ENCODE assay signal across 1 cellular context in the genomic region with DNA sequence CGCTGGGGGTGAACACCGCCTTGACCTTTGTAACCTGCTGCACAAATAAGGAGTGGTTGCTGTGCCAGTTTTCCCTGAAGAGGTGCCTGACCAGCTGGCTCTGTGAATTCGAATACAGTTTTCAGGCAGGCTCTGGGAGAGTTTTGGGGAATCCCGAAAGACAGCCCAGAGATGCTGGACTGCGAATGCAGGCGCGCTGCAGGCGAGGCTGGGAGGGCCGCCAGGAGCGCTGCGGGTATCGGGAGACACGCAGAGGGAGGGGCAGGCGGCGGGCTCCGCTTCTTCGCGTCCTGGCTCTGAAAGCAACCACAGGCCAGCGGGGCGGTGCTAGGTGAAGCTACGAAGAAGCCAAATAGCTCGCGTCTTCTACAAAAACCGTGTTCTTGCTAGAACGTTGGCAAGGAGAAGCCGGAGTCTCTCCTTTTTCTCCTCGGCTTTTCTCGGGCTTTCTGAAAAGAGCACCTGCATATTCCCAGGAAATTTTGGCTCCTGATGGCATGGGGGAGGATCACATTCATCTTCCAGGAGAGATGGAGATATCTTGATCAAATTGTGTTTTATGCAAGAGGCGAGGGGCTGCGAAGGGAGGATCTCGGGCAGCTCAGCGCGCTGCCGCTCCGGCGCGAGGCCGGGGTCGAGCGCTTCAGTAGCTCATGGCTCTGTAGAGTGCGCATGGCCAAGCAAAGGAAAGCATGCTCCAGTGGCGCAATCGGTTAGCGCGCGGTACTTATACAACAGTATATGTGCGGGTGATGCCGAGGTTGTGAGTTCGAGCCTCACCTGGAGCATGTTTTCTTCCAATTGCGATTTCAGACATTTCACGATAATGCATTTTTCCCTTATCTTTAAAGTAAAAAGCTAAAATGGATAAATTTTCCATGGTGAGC.
TF ChIP-seq lines count a peak whose summit lies in the region.

No MANE protein-coding gene starts in this region.

TF ChIP-seq in HEK293, 187 proteins besides CTCF, POLR2A, EP300 and RAD21 (continued from another document and continues in another):
- TF ChIP-seq ZNF394 (tag by site-specific recombination; IDR thresholded peaks at IDR 0.05; ENCODE audit: borderline replicate concordance): peak; percentile 55; the same call in 1 of the 2 replicates
- no peak for TF ChIP-seq ZBTB1 (tag by site-specific recombination; IDR thresholded peaks at IDR 0.05)
- peak; percentile 22; the same call in 1 of the 2 replicates for TF ChIP-seq KLF9 (tag by site-specific recombination; IDR thresholded peaks at IDR 0.05; ENCODE audit: low read depth)
- no peak for TF ChIP-seq ZNF132 (tag by site-specific recombination; IDR thresholded peaks at IDR 0.05; ENCODE audit: borderline replicate concordance)
- no peak for TF ChIP-seq RBAK (tag by site-specific recombination; IDR thresholded peaks at IDR 0.05)
- TF ChIP-seq ZNF2 (tag by site-specific recombination; IDR thresholded peaks at IDR 0.05): peak; percentile 68
- TF ChIP-seq, protein P1, sequence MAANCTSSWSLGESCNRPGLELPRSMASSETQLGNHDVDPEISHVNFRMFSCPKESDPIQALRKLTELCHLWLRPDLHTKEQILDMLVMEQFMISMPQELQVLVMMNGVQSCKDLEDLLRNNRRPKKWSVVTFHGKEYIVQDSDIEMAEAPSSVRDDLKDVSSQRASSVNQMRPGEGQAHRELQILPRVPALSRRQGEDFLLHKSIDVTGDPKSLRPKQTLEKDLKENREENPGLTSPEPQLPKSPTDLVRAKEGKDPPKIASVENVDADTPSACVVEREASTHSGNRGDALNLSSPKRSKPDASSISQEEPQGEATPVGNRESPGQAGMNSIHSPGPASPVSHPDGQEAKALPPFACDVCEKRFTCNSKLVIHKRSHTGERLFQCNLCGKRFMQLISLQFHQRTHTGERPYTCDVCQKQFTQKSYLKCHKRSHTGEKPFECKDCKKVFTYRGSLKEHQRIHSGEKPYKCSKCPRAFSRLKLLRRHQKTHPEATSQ (tag by site-specific recombination; IDR thresholded peaks at IDR 0.05): no peak; the same call in 1 of the 2 replicates
- TF ChIP-seq, protein P2, sequence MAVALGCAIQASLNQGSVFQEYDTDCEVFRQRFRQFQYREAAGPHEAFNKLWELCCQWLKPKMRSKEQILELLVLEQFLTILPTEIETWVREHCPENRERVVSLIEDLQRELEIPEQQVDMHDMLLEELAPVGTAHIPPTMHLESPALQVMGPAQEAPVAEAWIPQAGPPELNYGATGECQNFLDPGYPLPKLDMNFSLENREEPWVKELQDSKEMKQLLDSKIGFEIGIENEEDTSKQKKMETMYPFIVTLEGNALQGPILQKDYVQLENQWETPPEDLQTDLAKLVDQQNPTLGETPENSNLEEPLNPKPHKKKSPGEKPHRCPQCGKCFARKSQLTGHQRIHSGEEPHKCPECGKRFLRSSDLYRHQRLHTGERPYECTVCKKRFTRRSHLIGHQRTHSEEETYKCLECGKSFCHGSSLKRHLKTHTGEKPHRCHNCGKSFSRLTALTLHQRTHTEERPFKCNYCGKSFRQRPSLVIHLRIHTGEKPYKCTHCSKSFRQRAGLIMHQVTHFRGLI (tag by site-specific recombination; IDR thresholded peaks at IDR 0.05): no peak
- TF ChIP-seq, protein P3, sequence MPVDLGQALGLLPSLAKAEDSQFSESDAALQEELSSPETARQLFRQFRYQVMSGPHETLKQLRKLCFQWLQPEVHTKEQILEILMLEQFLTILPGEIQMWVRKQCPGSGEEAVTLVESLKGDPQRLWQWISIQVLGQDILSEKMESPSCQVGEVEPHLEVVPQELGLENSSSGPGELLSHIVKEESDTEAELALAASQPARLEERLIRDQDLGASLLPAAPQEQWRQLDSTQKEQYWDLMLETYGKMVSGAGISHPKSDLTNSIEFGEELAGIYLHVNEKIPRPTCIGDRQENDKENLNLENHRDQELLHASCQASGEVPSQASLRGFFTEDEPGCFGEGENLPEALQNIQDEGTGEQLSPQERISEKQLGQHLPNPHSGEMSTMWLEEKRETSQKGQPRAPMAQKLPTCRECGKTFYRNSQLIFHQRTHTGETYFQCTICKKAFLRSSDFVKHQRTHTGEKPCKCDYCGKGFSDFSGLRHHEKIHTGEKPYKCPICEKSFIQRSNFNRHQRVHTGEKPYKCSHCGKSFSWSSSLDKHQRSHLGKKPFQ (tag by site-specific recombination; IDR thresholded peaks at IDR 0.05): no peak
- no peak for TF ChIP-seq ZNF366 (tag by site-specific recombination; conservative IDR thresholded peaks at IDR 0.05)
- peak; percentile 35 for TF ChIP-seq SP3 (tag by site-specific recombination; IDR thresholded peaks at IDR 0.05)
- no peak for TF ChIP-seq ZNF223 (tag by site-specific recombination; IDR thresholded peaks at IDR 0.05)
- no peak for TF ChIP-seq ZSCAN16 (tag by site-specific recombination; IDR thresholded peaks at IDR 0.05)
- no peak for TF ChIP-seq ZNF146 (tag by site-specific recombination; IDR thresholded peaks at IDR 0.05)
- TF ChIP-seq, protein P4, sequence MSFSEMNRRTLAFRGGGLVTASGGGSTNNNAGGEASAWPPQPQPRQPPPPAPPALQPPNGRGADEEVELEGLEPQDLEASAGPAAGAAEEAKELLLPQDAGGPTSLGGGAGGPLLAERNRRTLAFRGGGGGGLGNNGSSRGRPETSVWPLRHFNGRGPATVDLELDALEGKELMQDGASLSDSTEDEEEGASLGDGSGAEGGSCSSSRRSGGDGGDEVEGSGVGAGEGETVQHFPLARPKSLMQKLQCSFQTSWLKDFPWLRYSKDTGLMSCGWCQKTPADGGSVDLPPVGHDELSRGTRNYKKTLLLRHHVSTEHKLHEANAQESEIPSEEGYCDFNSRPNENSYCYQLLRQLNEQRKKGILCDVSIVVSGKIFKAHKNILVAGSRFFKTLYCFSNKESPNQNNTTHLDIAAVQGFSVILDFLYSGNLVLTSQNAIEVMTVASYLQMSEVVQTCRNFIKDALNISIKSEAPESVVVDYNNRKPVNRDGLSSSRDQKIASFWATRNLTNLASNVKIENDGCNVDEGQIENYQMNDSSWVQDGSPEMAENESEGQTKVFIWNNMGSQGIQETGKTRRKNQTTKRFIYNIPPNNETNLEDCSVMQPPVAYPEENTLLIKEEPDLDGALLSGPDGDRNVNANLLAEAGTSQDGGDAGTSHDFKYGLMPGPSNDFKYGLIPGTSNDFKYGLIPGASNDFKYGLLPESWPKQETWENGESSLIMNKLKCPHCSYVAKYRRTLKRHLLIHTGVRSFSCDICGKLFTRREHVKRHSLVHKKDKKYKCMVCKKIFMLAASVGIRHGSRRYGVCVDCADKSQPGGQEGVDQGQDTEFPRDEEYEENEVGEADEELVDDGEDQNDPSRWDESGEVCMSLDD (tag by site-specific recombination; IDR thresholded peaks at IDR 0.05): no peak
- peak; percentile 94 for TF ChIP-seq ZNF501 (tag by site-specific recombination; IDR thresholded peaks at IDR 0.05)
- TF ChIP-seq, protein P5, sequence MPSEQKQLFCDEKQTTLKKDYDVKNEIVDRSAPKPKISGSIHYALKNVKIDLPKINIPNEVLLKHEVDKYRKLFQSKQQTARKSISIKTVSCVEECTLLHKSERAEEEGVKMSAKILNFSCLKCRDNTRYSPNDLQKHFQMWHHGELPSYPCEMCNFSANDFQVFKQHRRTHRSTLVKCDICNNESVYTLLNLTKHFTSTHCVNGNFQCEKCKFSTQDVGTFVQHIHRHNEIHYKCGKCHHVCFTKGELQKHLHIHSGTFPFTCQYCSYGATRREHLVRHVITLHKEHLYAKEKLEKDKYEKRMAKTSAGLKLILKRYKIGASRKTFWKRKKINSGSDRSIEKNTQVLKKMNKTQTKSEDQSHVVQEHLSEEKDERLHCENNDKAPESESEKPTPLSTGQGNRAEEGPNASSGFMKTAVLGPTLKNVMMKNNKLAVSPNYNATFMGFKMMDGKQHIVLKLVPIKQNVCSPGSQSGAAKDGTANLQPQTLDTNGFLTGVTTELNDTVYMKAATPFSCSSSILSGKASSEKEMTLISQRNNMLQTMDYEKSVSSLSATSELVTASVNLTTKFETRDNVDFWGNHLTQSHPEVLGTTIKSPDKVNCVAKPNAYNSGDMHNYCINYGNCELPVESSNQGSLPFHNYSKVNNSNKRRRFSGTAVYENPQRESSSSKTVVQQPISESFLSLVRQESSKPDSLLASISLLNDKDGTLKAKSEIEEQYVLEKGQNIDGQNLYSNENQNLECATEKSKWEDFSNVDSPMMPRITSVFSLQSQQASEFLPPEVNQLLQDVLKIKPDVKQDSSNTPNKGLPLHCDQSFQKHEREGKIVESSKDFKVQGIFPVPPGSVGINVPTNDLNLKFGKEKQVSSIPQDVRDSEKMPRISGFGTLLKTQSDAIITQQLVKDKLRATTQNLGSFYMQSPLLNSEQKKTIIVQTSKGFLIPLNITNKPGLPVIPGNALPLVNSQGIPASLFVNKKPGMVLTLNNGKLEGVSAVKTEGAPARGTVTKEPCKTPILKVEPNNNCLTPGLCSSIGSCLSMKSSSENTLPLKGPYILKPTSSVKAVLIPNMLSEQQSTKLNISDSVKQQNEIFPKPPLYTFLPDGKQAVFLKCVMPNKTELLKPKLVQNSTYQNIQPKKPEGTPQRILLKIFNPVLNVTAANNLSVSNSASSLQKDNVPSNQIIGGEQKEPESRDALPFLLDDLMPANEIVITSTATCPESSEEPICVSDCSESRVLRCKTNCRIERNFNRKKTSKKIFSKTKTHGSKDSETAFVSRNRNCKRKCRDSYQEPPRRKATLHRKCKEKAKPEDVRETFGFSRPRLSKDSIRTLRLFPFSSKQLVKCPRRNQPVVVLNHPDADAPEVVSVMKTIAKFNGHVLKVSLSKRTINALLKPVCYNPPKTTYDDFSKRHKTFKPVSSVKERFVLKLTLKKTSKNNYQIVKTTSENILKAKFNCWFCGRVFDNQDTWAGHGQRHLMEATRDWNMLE (tag by site-specific recombination; conservative IDR thresholded peaks at IDR 0.05; ENCODE audit: low read depth): no peak
- TF ChIP-seq, protein P6, sequence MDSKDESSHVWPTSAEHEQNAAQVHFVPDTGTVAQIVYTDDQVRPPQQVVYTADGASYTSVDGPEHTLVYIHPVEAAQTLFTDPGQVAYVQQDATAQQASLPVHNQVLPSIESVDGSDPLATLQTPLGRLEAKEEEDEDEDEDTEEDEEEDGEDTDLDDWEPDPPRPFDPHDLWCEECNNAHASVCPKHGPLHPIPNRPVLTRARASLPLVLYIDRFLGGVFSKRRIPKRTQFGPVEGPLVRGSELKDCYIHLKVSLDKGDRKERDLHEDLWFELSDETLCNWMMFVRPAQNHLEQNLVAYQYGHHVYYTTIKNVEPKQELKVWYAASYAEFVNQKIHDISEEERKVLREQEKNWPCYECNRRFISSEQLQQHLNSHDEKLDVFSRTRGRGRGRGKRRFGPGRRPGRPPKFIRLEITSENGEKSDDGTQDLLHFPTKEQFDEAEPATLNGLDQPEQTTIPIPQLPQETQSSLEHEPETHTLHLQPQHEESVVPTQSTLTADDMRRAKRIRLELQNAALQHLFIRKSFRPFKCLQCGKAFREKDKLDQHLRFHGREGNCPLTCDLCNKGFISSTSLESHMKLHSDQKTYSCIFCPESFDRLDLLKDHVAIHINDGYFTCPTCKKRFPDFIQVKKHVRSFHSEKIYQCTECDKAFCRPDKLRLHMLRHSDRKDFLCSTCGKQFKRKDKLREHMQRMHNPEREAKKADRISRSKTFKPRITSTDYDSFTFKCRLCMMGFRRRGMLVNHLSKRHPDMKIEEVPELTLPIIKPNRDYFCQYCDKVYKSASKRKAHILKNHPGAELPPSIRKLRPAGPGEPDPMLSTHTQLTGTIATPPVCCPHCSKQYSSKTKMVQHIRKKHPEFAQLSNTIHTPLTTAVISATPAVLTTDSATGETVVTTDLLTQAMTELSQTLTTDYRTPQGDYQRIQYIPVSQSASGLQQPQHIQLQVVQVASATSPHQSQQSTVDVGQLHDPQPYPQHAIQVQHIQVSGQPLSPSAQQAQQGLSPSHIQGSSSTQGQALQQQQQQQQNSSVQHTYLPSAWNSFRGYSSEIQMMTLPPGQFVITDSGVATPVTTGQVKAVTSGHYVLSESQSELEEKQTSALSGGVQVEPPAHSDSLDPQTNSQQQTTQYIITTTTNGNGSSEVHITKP (tag by site-specific recombination; IDR thresholded peaks at IDR 0.05): no peak; the same call in 1 of the 2 replicates
- TF ChIP-seq ZNF571 (tag by site-specific recombination; IDR thresholded peaks at IDR 0.05): no peak
- peak; percentile 75 for TF ChIP-seq GLIS2 (tag by site-specific recombination; IDR thresholded peaks at IDR 0.05)
- TF ChIP-seq, protein P7, sequence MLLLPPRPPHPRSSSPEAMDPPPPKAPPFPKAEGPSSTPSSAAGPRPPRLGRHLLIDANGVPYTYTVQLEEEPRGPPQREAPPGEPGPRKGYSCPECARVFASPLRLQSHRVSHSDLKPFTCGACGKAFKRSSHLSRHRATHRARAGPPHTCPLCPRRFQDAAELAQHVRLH (tag by site-specific recombination; IDR thresholded peaks at IDR 0.05): peak; percentile 86
- no peak for TF ChIP-seq GLI4 (tag by site-specific recombination; IDR thresholded peaks at IDR 0.05)
- TF ChIP-seq KLF8 (tag by site-specific recombination; IDR thresholded peaks at IDR 0.05): peak; percentile 62
- TF ChIP-seq, protein P8, sequence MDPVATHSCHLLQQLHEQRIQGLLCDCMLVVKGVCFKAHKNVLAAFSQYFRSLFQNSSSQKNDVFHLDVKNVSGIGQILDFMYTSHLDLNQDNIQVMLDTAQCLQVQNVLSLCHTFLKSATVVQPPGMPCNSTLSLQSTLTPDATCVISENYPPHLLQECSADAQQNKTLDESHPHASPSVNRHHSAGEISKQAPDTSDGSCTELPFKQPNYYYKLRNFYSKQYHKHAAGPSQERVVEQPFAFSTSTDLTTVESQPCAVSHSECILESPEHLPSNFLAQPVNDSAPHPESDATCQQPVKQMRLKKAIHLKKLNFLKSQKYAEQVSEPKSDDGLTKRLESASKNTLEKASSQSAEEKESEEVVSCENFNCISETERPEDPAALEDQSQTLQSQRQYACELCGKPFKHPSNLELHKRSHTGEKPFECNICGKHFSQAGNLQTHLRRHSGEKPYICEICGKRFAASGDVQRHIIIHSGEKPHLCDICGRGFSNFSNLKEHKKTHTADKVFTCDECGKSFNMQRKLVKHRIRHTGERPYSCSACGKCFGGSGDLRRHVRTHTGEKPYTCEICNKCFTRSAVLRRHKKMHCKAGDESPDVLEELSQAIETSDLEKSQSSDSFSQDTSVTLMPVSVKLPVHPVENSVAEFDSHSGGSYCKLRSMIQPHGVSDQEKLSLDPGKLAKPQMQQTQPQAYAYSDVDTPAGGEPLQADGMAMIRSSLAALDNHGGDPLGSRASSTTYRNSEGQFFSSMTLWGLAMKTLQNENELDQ (tag by site-specific recombination; IDR thresholded peaks at IDR 0.05; ENCODE audit: low read depth): no peak
- TF ChIP-seq, protein P9, sequence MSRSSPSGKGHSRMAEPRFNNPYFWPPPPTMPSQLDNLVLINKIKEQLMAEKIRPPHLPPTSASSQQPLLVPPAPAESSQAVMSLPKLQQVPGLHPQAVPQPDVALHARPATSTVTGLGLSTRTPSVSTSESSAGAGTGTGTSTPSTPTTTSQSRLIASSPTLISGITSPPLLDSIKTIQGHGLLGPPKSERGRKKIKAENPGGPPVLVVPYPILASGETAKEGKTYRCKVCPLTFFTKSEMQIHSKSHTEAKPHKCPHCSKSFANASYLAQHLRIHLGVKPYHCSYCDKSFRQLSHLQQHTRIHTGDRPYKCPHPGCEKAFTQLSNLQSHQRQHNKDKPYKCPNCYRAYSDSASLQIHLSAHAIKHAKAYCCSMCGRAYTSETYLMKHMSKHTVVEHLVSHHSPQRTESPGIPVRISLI (tag by site-specific recombination; IDR thresholded peaks at IDR 0.05): no peak
- TF ChIP-seq, protein P10, sequence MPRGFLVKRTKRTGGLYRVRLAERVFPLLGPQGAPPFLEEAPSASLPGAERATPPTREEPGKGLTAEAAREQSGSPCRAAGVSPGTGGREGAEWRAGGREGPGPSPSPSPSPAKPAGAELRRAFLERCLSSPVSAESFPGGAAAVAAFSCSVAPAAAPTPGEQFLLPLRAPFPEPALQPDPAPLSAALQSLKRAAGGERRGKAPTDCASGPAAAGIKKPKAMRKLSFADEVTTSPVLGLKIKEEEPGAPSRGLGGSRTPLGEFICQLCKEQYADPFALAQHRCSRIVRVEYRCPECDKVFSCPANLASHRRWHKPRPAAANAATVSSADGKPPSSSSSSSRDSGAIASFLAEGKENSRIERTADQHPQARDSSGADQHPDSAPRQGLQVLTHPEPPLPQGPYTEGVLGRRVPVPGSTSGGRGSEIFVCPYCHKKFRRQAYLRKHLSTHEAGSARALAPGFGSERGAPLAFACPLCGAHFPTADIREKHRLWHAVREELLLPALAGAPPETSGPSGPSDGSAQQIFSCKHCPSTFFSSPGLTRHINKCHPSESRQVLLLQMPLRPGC (tag by site-specific recombination; IDR thresholded peaks at IDR 0.05): peak; percentile 53; the same call in 1 of the 2 replicates
